1 cellular context compared by ENCODE assay signal in the genomic region with DNA sequence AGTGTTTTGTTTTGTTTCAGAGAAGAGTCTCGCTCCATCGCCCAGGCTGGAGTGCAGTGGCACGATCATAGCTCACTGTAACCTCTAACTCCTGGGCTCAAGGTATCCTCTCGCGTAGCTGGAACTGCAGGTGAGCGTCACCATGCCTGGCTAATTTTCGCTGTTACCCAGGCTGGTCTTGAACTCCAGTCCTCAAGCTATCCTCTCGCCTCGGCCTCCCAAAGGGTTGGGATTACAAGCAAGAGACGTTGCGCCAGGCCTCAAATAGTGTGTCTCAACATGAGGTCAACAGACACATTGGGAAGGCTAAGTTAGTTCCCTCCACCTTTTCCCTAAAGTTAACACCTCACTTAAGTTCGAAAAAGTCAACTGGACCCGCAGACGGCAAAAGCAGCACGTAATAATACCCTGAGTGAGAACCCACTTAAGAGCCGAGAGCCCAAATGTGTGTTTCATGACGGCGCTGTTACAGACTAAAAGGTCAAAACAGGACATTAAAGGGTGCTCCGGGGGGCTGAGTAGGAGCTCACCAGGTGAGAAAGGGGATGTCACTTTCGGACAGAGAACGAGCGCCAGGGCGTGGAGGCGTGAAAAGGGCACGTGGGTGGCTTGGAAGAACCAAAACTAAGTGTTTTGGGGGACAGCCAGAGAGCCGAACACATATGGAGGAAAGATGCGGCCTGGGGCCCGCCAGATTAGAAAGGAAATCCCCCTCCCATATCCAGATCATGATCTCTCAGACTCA.
TF ChIP-seq lines count a peak whose summit lies in the region.

No MANE protein-coding gene starts in this region.

TF ChIP-seq in K562, 482 proteins besides CTCF, POLR2A, EP300 and RAD21 (continued from another document):
- TF ChIP-seq, protein P1, sequence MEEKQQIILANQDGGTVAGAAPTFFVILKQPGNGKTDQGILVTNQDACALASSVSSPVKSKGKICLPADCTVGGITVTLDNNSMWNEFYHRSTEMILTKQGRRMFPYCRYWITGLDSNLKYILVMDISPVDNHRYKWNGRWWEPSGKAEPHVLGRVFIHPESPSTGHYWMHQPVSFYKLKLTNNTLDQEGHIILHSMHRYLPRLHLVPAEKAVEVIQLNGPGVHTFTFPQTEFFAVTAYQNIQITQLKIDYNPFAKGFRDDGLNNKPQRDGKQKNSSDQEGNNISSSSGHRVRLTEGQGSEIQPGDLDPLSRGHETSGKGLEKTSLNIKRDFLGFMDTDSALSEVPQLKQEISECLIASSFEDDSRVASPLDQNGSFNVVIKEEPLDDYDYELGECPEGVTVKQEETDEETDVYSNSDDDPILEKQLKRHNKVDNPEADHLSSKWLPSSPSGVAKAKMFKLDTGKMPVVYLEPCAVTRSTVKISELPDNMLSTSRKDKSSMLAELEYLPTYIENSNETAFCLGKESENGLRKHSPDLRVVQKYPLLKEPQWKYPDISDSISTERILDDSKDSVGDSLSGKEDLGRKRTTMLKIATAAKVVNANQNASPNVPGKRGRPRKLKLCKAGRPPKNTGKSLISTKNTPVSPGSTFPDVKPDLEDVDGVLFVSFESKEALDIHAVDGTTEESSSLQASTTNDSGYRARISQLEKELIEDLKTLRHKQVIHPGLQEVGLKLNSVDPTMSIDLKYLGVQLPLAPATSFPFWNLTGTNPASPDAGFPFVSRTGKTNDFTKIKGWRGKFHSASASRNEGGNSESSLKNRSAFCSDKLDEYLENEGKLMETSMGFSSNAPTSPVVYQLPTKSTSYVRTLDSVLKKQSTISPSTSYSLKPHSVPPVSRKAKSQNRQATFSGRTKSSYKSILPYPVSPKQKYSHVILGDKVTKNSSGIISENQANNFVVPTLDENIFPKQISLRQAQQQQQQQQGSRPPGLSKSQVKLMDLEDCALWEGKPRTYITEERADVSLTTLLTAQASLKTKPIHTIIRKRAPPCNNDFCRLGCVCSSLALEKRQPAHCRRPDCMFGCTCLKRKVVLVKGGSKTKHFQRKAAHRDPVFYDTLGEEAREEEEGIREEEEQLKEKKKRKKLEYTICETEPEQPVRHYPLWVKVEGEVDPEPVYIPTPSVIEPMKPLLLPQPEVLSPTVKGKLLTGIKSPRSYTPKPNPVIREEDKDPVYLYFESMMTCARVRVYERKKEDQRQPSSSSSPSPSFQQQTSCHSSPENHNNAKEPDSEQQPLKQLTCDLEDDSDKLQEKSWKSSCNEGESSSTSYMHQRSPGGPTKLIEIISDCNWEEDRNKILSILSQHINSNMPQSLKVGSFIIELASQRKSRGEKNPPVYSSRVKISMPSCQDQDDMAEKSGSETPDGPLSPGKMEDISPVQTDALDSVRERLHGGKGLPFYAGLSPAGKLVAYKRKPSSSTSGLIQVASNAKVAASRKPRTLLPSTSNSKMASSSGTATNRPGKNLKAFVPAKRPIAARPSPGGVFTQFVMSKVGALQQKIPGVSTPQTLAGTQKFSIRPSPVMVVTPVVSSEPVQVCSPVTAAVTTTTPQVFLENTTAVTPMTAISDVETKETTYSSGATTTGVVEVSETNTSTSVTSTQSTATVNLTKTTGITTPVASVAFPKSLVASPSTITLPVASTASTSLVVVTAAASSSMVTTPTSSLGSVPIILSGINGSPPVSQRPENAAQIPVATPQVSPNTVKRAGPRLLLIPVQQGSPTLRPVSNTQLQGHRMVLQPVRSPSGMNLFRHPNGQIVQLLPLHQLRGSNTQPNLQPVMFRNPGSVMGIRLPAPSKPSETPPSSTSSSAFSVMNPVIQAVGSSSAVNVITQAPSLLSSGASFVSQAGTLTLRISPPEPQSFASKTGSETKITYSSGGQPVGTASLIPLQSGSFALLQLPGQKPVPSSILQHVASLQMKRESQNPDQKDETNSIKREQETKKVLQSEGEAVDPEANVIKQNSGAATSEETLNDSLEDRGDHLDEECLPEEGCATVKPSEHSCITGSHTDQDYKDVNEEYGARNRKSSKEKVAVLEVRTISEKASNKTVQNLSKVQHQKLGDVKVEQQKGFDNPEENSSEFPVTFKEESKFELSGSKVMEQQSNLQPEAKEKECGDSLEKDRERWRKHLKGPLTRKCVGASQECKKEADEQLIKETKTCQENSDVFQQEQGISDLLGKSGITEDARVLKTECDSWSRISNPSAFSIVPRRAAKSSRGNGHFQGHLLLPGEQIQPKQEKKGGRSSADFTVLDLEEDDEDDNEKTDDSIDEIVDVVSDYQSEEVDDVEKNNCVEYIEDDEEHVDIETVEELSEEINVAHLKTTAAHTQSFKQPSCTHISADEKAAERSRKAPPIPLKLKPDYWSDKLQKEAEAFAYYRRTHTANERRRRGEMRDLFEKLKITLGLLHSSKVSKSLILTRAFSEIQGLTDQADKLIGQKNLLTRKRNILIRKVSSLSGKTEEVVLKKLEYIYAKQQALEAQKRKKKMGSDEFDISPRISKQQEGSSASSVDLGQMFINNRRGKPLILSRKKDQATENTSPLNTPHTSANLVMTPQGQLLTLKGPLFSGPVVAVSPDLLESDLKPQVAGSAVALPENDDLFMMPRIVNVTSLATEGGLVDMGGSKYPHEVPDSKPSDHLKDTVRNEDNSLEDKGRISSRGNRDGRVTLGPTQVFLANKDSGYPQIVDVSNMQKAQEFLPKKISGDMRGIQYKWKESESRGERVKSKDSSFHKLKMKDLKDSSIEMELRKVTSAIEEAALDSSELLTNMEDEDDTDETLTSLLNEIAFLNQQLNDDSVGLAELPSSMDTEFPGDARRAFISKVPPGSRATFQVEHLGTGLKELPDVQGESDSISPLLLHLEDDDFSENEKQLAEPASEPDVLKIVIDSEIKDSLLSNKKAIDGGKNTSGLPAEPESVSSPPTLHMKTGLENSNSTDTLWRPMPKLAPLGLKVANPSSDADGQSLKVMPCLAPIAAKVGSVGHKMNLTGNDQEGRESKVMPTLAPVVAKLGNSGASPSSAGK (IDR thresholded peaks at IDR 0.05), result peak; percentile 98
- TF ChIP-seq, protein P2, sequence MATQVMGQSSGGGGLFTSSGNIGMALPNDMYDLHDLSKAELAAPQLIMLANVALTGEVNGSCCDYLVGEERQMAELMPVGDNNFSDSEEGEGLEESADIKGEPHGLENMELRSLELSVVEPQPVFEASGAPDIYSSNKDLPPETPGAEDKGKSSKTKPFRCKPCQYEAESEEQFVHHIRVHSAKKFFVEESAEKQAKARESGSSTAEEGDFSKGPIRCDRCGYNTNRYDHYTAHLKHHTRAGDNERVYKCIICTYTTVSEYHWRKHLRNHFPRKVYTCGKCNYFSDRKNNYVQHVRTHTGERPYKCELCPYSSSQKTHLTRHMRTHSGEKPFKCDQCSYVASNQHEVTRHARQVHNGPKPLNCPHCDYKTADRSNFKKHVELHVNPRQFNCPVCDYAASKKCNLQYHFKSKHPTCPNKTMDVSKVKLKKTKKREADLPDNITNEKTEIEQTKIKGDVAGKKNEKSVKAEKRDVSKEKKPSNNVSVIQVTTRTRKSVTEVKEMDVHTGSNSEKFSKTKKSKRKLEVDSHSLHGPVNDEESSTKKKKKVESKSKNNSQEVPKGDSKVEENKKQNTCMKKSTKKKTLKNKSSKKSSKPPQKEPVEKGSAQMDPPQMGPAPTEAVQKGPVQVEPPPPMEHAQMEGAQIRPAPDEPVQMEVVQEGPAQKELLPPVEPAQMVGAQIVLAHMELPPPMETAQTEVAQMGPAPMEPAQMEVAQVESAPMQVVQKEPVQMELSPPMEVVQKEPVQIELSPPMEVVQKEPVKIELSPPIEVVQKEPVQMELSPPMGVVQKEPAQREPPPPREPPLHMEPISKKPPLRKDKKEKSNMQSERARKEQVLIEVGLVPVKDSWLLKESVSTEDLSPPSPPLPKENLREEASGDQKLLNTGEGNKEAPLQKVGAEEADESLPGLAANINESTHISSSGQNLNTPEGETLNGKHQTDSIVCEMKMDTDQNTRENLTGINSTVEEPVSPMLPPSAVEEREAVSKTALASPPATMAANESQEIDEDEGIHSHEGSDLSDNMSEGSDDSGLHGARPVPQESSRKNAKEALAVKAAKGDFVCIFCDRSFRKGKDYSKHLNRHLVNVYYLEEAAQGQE (CRISPR knock-in tag; IDR thresholded peaks at IDR 0.05; ENCODE audit: low read depth), result no peak
- TF ChIP-seq ATF7 (IDR thresholded peaks at IDR 0.05) (peak; percentile 97; the same call in 1 of the 2 replicates), TGIF2 (CRISPR knock-in tag; IDR thresholded peaks at IDR 0.05) (0 out of 2 replicates have a peak, but pooled peaks have one; percentile 16), NEUROD1 (IDR thresholded peaks at IDR 0.05; ENCODE audit: borderline replicate concordance, low read depth, low read length, partially characterized antibody) (no peak)
- TF ChIP-seq, protein P3, sequence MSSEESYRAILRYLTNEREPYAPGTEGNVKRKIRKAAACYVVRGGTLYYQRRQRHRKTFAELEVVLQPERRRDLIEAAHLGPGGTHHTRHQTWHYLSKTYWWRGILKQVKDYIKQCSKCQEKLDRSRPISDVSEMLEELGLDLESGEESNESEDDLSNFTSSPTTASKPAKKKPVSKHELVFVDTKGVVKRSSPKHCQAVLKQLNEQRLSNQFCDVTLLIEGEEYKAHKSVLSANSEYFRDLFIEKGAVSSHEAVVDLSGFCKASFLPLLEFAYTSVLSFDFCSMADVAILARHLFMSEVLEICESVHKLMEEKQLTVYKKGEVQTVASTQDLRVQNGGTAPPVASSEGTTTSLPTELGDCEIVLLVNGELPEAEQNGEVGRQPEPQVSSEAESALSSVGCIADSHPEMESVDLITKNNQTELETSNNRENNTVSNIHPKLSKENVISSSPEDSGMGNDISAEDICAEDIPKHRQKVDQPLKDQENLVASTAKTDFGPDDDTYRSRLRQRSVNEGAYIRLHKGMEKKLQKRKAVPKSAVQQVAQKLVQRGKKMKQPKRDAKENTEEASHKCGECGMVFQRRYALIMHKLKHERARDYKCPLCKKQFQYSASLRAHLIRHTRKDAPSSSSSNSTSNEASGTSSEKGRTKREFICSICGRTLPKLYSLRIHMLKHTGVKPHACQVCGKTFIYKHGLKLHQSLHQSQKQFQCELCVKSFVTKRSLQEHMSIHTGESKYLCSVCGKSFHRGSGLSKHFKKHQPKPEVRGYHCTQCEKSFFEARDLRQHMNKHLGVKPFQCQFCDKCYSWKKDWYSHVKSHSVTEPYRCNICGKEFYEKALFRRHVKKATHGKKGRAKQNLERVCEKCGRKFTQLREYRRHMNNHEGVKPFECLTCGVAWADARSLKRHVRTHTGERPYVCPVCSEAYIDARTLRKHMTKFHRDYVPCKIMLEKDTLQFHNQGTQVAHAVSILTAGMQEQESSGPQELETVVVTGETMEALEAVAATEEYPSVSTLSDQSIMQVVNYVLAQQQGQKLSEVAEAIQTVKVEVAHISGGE (CRISPR knock-in tag; IDR thresholded peaks at IDR 0.05), result no peak
- TF ChIP-seq, protein P4, sequence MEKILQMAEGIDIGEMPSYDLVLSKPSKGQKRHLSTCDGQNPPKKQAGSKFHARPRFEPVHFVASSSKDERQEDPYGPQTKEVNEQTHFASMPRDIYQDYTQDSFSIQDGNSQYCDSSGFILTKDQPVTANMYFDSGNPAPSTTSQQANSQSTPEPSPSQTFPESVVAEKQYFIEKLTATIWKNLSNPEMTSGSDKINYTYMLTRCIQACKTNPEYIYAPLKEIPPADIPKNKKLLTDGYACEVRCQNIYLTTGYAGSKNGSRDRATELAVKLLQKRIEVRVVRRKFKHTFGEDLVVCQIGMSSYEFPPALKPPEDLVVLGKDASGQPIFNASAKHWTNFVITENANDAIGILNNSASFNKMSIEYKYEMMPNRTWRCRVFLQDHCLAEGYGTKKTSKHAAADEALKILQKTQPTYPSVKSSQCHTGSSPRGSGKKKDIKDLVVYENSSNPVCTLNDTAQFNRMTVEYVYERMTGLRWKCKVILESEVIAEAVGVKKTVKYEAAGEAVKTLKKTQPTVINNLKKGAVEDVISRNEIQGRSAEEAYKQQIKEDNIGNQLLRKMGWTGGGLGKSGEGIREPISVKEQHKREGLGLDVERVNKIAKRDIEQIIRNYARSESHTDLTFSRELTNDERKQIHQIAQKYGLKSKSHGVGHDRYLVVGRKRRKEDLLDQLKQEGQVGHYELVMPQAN (IDR thresholded peaks at IDR 0.05; ENCODE audit: borderline replicate concordance), result peak; percentile 82; the same call in 1 of the 2 replicates
